ENCODE assay signal across 9 cellular contexts in genomic region chr6:151451417-151451949, GRCh38. TPM values are rescaled to one million over a fixed set of nuclear protein-coding genes. Genes with fewer than 3 reads are reported as not detected.
DNase-seq lines count a peak whose midpoint lies in the region; ATAC-seq, FAIRE-seq and TF ChIP-seq lines count a peak whose summit lies in the region.
"Had no signal": no experiment of that assay in that cellular context is flagged by ENCODE, and none has a peak within 500 bp of the region (broad histone marks: within the 10 kb centered on the region; RNA-seq: fewer than 3 reads in every experiment).

No MANE protein-coding gene starts in this region.

- no peak for ATAC-seq in activated T-helper 17 cell treated with anti-CD3 and anti-CD28 coated beads, Interleukin-2, amount 50 U/mL, for 72 hours (replicated peaks)
- no peak for ATAC-seq in HG02885 (IDR thresholded peaks at IDR 0.05; ENCODE audit: poor library complexity, unreplicated experiment)

- H3K4me2 ChIP-seq in keratinocyte (ENCODE audit: control insufficient read depth, extremely low read depth, insufficient read depth, low read depth, low read length) = peak overlapping the region; percentile 79

- H3K27ac Mint-ChIP-seq in T-helper 2 cell treated with Interferon-gamma antibody and Interleukin-4, amounts not matched to agents 5 μg/mL and 100 μg/mL, for 36 hours = peak overlapping the region; percentile 92
- peak overlapping the region; percentile 97 for H3K27ac Mint-ChIP-seq in activated T-helper 17 cell treated with anti-CD3 and anti-CD28 coated beads, Interleukin-2, amount 50 U/mL, for 72 hours

- intact Hi-C loops in posterior cingulate gyrus (cut with DNase I) = no loop called here

- no peak for TF ChIP-seq CTCF in keratinocyte (optimal IDR thresholded peaks at IDR 0.05 in 1 of 3, IDR thresholded peaks at IDR 0.05 in 1 of 3, conservative IDR thresholded peaks at IDR 0.05 in 1 of 3; ENCODE audit: extremely low read depth in 1 of 3, insufficient read depth in 2 of 3, low read length in 3 of 3)

- H3K4me1 ChIP-seq in keratinocyte (ENCODE audit: control insufficient read depth, extremely low read depth, insufficient read depth, low read length) = peaks cover 17% of the 10 kb centered on the region

- peak overlapping the region; percentile 91 for H3K4me3 Mint-ChIP-seq in T-helper 2 cell treated with Interferon-gamma antibody and Interleukin-4, amounts not matched to agents 5 μg/mL and 100 μg/mL, for 36 hours
- peak overlapping the region; percentile 99 for H3K4me3 Mint-ChIP-seq in activated T-helper 17 cell treated with anti-CD3 and anti-CD28 coated beads, Interleukin-2, amount 50 U/mL, for 72 hours

- H2AFZ ChIP-seq in keratinocyte (ENCODE audit: control insufficient read depth, low read length) = peak overlapping the region; percentile 91

- H3K9me3 ChIP-seq in keratinocyte (ENCODE audit: control insufficient read depth, low read depth, low read length) = no peaks in the 10 kb centered on the region

- H3K27me3 Mint-ChIP-seq in T-helper 2 cell treated with Interferon-gamma antibody and Interleukin-4, amounts not matched to agents 5 μg/mL and 100 μg/mL, for 36 hours (ENCODE audit: low read depth) = peaks cover 3% of the 10 kb centered on the region
- no peaks in the 10 kb centered on the region for H3K27me3 Mint-ChIP-seq in activated T-helper 17 cell treated with anti-CD3 and anti-CD28 coated beads, Interleukin-2, amount 50 U/mL, for 72 hours

- no peak for DNase-seq in T-helper 2 cell treated with Interferon-gamma antibody and Interleukin-4, amounts not matched to agents 5 μg/mL and 100 μg/mL, for 36 hours (ENCODE audit: low spot score)
- DNase-seq in T-helper 2 cell = no peak
- no peak for DNase-seq in keratinocyte (ENCODE audit: low read depth, low spot score)
- no peak for DNase-seq in foreskin melanocyte
- no peak for DNase-seq in posterior cingulate gyrus

- H4K20me1 ChIP-seq in keratinocyte (ENCODE audit: control insufficient read depth, extremely low read depth, insufficient read depth, low read length) = no peaks in the 10 kb centered on the region

- H3K9me3 Mint-ChIP-seq in T-helper 2 cell treated with Interferon-gamma antibody and Interleukin-4, amounts not matched to agents 5 μg/mL and 100 μg/mL, for 36 hours = no peaks in the 10 kb centered on the region
- no peaks in the 10 kb centered on the region for H3K9me3 Mint-ChIP-seq in activated T-helper 17 cell treated with anti-CD3 and anti-CD28 coated beads, Interleukin-2, amount 50 U/mL, for 72 hours

- H3K36me3 Mint-ChIP-seq in T-helper 2 cell treated with Interferon-gamma antibody and Interleukin-4, amounts not matched to agents 5 μg/mL and 100 μg/mL, for 36 hours (ENCODE audit: low read depth) = peaks cover 8% of the 10 kb centered on the region
- peaks cover 10% of the 10 kb centered on the region for H3K36me3 Mint-ChIP-seq in activated T-helper 17 cell treated with anti-CD3 and anti-CD28 coated beads, Interleukin-2, amount 50 U/mL, for 72 hours (ENCODE audit: low read depth)

- H3K27ac ChIP-seq in keratinocyte (ENCODE audit: control insufficient read depth, insufficient read depth, low read length) (peak overlapping the region; percentile 85), temporal lobe (ENCODE audit: low read depth, low read length) (peak overlapping the region; percentile 59)

- no peaks in the 10 kb centered on the region for H3K9me1 ChIP-seq in keratinocyte (ENCODE audit: control insufficient read depth, extremely low read depth, insufficient read depth, low read length)

- no peak for FAIRE-seq in keratinocyte (lab: Jason Lieb, UNC)

- dilution Hi-C loops in keratinocyte (cut with MboI; ENCODE audit: extremely low pct_ligation_motif_present, low sequenced_read_pairs) = no loop called here

- no peaks in the 10 kb centered on the region for H3K27me3 ChIP-seq in keratinocyte (ENCODE audit: control insufficient read depth, extremely low read depth, insufficient read depth, low read length)

- H3K36me3 ChIP-seq in keratinocyte (ENCODE audit: control insufficient read depth in 2 of 2, extremely low read depth in 1 of 2, insufficient read depth in 2 of 2, low read length in 2 of 2) = peaks cover 0 to 2% of the 10 kb centered on the region in 2 experiments

- H3K4me3 ChIP-seq in keratinocyte (ENCODE audit: control insufficient read depth in 2 of 3, extremely low read depth in 1 of 3, insufficient read depth in 2 of 3, low read depth in 1 of 3, low read length in 3 of 3) = peak overlapping the region; percentile 78 to 98 (median 97)

- peak overlapping the region; percentile 91 for H3K9ac ChIP-seq in keratinocyte (ENCODE audit: control insufficient read depth, extremely low read depth, insufficient read depth, low read length)

- peaks cover 53% of the 10 kb centered on the region for H3K79me2 ChIP-seq in keratinocyte (ENCODE audit: control insufficient read depth, insufficient read depth, low read length)

- peaks cover 29% of the 10 kb centered on the region for H3K4me1 Mint-ChIP-seq in T-helper 2 cell treated with Interferon-gamma antibody and Interleukin-4, amounts not matched to agents 5 μg/mL and 100 μg/mL, for 36 hours (ENCODE audit: low read depth)
- peaks cover 7% of the 10 kb centered on the region for H3K4me1 Mint-ChIP-seq in activated T-helper 17 cell treated with anti-CD3 and anti-CD28 coated beads, Interleukin-2, amount 50 U/mL, for 72 hours

RNA-seq across cellular contexts. Expression of gene RMND1, which starts 0.4 kb away (rescaled TPM):
- total RNA-seq in activated T-helper 17 cell treated with anti-CD3 and anti-CD28 coated beads, Interleukin-2, amount 50 U/mL, for 72 hours = 10 to 100 TPM; 22.2 to 23.9 TPM
- polyA plus RNA-seq in keratinocyte = 14.0 to 23.1 TPM (median 14.2 TPM) in 3 replicates
- polyA plus RNA-seq in keratinocyte (2011; ENCODE audit: low read depth) = 11.1 TPM
- polyA plus RNA-seq in keratinocyte (2011; cell fraction: cytosol; rRNA removed) = 14.8 and 23.7 TPM in 2 replicates
- polyA plus RNA-seq in keratinocyte (2011; cell fraction: nucleus; rRNA removed) = 9.6 and 12.6 TPM in 2 replicates
- 15.8 and 19.4 TPM in 2 replicates for polyA plus RNA-seq in keratinocyte (2012; ENCODE audit: low replicate concordance)
- polyA minus RNA-seq in keratinocyte = 3.5 to 18.5 TPM (median 11.7 TPM) in 3 replicates
- polyA minus RNA-seq in keratinocyte (2011; cell fraction: cytosol; rRNA and poly(A)+ RNA removed) = 11.9 TPM
- 9.7 and 16.8 TPM in 2 replicates for polyA minus RNA-seq in keratinocyte (2011; cell fraction: nucleus; rRNA and poly(A)+ RNA removed)
- total RNA-seq in temporal lobe = 28.8 TPM

RNA-seq across cellular contexts. Expression of gene CCDC170, which starts 42.3 kb away (rescaled TPM):
- total RNA-seq in activated T-helper 17 cell treated with anti-CD3 and anti-CD28 coated beads, Interleukin-2, amount 50 U/mL, for 72 hours = not detected
- polyA plus RNA-seq in keratinocyte = 0.05 to 0.10 TPM (median 0.08 TPM) in 3 replicates
- polyA plus RNA-seq in keratinocyte (2011; ENCODE audit: low read depth) = not detected
- polyA plus RNA-seq in keratinocyte (2011; cell fraction: cytosol; rRNA removed) = 0.05 and 0.07 TPM in 2 replicates
- 0.01 and 0.25 TPM in 2 replicates for polyA plus RNA-seq in keratinocyte (2011; cell fraction: nucleus; rRNA removed)
- polyA plus RNA-seq in keratinocyte (2012; ENCODE audit: low replicate concordance) = 0.03 TPM in 1 of 2 replicates, not detected in the other
- polyA minus RNA-seq in keratinocyte = not detected in 3 replicates
- polyA minus RNA-seq in keratinocyte (2011; cell fraction: cytosol; rRNA and poly(A)+ RNA removed) = not detected
- not detected in 2 replicates for polyA minus RNA-seq in keratinocyte (2011; cell fraction: nucleus; rRNA and poly(A)+ RNA removed)
- 0.74 TPM for total RNA-seq in temporal lobe
- total RNA-seq: Daoy had no signal
